In genomic region chr18:49845629-49846252, GRCh38 we compare ENCODE assay signal across 16 cellular contexts.
"Had no signal": no experiment of that assay in that cellular context is flagged by ENCODE, and none has a peak within 500 bp of the region (broad histone marks: within the 10 kb centered on the region; RNA-seq: fewer than 3 reads in every experiment).

No MANE protein-coding gene starts in this region.

- ATAC-seq: left lung; sciatic nerve; stimulated activated naive B cell treated with anti-CD40 and anti-IgM and Interleukin-4, amounts not matched to agents 10 μg/mL and 1 μg/mL and 100 μg/mL, for 72 hours had no signal

- DNase-seq: activated CD4-positive, alpha-beta T cell treated with anti-CD3 and anti-CD28 coated beads, Interleukin-2, amount 50 U/mL, for 1 hour; activated CD4-positive, CD25-positive, alpha-beta regulatory T cell; activated naive CD4-positive, alpha-beta T cell treated with anti-CD3 and anti-CD28 coated beads, Interleukin-2, amount 50 U/mL, for 16 hours; central memory CD4-positive, alpha-beta T cell; cortex of kidney; effector CD8-positive, alpha-beta T cell; islet precursor cell; left lung; stimulated activated CD4-positive, alpha-beta T cell treated with anti-CD3 and anti-CD28 coated beads, Interleukin-2, amount 100 ng/mL, for 24 hours; stimulated activated naive B cell treated with anti-CD40 and anti-IgM and Interleukin-4, amounts not matched to agents 10 μg/mL and 1 μg/mL and 100 μg/mL, for 72 hours had no signal

- H3K4me3 ChIP-seq: left lung had no signal

- H3K27me3 ChIP-seq: left lung had no signal

- H3K27me3 Mint-ChIP-seq: type B pancreatic cell had no signal

- H3K27ac ChIP-seq: epithelial cell of prostate, left lung, neutrophil had no signal

- H3K27ac Mint-ChIP-seq: activated T-helper 2 cell treated with anti-CD3 and anti-CD28 coated beads, Interferon-gamma antibody, Interleukin-2, Interleukin-4, amounts not matched to agents 10 μg/mL and 5 μg/mL and 100 μg/mL, durations not matched to agents 14 hours and 24 hours and 36 hours; stimulated activated naive B cell treated with anti-CD40 and anti-IgM and Interleukin-4, amounts not matched to agents 10 μg/mL and 1 μg/mL and 100 μg/mL, for 72 hours; T-helper 1 cell treated with Interleukin-12 subunit alpha and Interleukin-12 subunit beta and Interleukin-4 antibody, amounts not matched to agents 30 μg/mL and 1 μg/mL, for 36 hours; type B pancreatic cell had no signal

- H3K4me1 ChIP-seq: left lung had no signal

- H3K9me3 ChIP-seq: left lung, neutrophil had no signal

- H3K36me3 Mint-ChIP-seq: stimulated activated naive B cell treated with anti-CD40 and anti-IgM and Interleukin-4, amounts not matched to agents 10 μg/mL and 1 μg/mL and 100 μg/mL, for 72 hours had no signal

- H3K9me3 Mint-ChIP-seq: activated T-helper 2 cell treated with anti-CD3 and anti-CD28 coated beads, Interferon-gamma antibody, Interleukin-2, Interleukin-4, amounts not matched to agents 10 μg/mL and 5 μg/mL and 100 μg/mL, durations not matched to agents 14 hours and 24 hours and 36 hours; stimulated activated naive B cell treated with anti-CD40 and anti-IgM and Interleukin-4, amounts not matched to agents 10 μg/mL and 1 μg/mL and 100 μg/mL, for 72 hours; T-helper 1 cell treated with Interleukin-12 subunit alpha and Interleukin-12 subunit beta and Interleukin-4 antibody, amounts not matched to agents 30 μg/mL and 1 μg/mL, for 36 hours; type B pancreatic cell had no signal

- H3K36me3 ChIP-seq: neutrophil had no signal

- H3K4me1 Mint-ChIP-seq: stimulated activated naive B cell treated with anti-CD40 and anti-IgM and Interleukin-4, amounts not matched to agents 10 μg/mL and 1 μg/mL and 100 μg/mL, for 72 hours had no signal

- H3K4me3 Mint-ChIP-seq: stimulated activated naive B cell treated with anti-CD40 and anti-IgM and Interleukin-4, amounts not matched to agents 10 μg/mL and 1 μg/mL and 100 μg/mL, for 72 hours; T-helper 1 cell treated with Interleukin-12 subunit alpha and Interleukin-12 subunit beta and Interleukin-4 antibody, amounts not matched to agents 30 μg/mL and 1 μg/mL, for 36 hours; type B pancreatic cell had no signal
